ENCODE assay signal across 8 cellular contexts in the genomic region with DNA sequence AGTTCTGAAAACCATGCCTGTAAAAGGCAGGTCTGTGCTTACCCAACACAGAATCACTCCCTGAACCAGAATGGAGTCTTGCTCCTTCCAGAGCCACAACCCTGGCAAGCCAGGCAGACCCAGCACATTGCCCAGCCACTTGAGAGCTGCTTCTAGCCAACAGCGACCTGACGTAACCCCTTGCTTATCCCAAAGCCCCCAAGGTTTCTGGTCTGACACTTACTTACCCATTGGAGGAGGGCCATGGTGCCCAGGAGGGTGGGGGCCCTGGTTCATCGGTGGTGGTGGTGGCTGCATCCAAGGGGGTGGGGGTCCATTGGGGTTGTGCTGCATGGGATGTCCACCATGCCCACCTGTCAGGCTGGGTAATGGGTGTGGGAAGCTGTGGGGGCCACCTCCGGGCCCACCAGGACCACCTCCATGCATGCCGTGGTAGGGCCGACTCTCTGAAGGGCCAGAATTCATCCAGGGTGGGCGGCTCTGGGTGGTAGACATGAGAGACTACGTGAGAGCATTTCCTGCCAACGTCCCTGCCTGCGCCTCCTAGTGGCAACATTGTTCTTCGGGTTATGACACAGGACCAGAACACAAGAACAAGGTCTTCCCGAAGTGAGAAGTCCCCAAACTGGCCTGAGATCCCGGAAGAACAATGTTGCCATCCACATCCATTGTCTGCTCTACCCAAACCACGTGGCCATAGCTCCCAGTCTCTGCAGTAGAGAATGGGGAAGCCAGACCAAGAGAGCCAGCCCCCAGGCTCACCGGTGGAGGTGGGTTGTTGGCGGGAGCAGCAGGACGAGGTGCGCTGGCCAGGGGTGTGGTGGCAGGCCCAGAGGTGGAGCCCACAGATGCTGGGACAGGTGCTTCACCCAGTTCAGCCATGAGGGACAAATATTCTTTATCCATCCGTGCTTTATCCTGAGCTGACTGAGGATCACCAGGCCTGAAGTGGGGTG. TPM values are rescaled to one million over a fixed set of nuclear protein-coding genes. Genes with fewer than 3 reads are reported as not detected.
DNase-seq lines count a peak whose midpoint lies in the region; ATAC-seq and TF ChIP-seq lines count a peak whose summit lies in the region.

No MANE protein-coding gene starts in this region.

- WGBS in esophagus squamous epithelium, 2 donors = 47 to 60% methylated on average over 2 to 7 of the region's 19 CpGs

- peaks cover 78 to 100% (median 83%) of the 10 kb centered on the region in 3 donors for H3K36me3 ChIP-seq in esophagus squamous epithelium
- H3K36me3 ChIP-seq in neutrophil = peaks cover 97% of the 10 kb centered on the region
- peaks cover 90% of the 10 kb centered on the region for H3K36me3 ChIP-seq in thoracic aorta

- DNase-seq in NCI-H446 (lab: John Stamatoyannopoulos, UW) (peak; percentile 40 to 54), NCI-H446 treated with DMSO at 0.1 percent for 48 hours (lab: John Stamatoyannopoulos, UW) (no peak), NCI-H526 treated with DMSO at 0.1 percent for 48 hours (lab: John Stamatoyannopoulos, UW) (peak; percentile 40), esophagus squamous epithelium (lab: John Stamatoyannopoulos, UW) (no peak), thoracic aorta (ENCODE audit: low spot score) (peak; percentile 44)
- peak; percentile 62 for DNase-seq in activated CD8-positive, alpha-beta memory T cell treated with anti-CD3 and anti-CD28 coated beads, Interleukin-2, amount 50 U/mL, for 24 hours (ENCODE audit: extremely low read depth)

- H3K27ac ChIP-seq in esophagus squamous epithelium (peak overlapping the region; percentile 2 to 72 (median 52)), neutrophil (peak overlapping the region; percentile 99), thoracic aorta (peak overlapping the region; percentile 70 to 73)

- H3K9me3 ChIP-seq in esophagus squamous epithelium (no peaks in the 10 kb centered on the region), neutrophil (peaks cover 6% of the 10 kb centered on the region), thoracic aorta (no peaks in the 10 kb centered on the region)

- TF ChIP-seq POLR2A in esophagus squamous epithelium (IDR thresholded peaks at IDR 0.05) = no peak

- H3K4me1 ChIP-seq in esophagus squamous epithelium (peaks cover 17 to 82% (median 30%) of the 10 kb centered on the region in 3 donors), neutrophil (ENCODE audit: control insufficient read depth in 1 of 2, insufficient read depth in 1 of 2, low read depth in 1 of 2, low read length in 1 of 2) (peaks cover 36 to 37% of the 10 kb centered on the region in 2 experiments), thoracic aorta (ENCODE audit: control insufficient read depth in 1 of 2, low read depth in 2 of 2) (peaks cover 11 to 49% of the 10 kb centered on the region in 2 donors)

- H3K4me3 ChIP-seq in esophagus squamous epithelium (no peak overlapping the region), neutrophil (ENCODE audit: low read depth in 1 of 2, low read length in 1 of 2) (peak overlapping the region in 1 of 2 experiments; percentile 17), thoracic aorta (no peak overlapping the region)

- H3K27me3 ChIP-seq in esophagus squamous epithelium (no peaks in the 10 kb centered on the region), neutrophil (no peaks in the 10 kb centered on the region), thoracic aorta (replicated peaks; ENCODE audit: insufficient read depth) (no peaks in the 10 kb centered on the region)

- peak; percentile 64 to 84 (median 74) for TF ChIP-seq CTCF in esophagus squamous epithelium (IDR thresholded peaks at IDR 0.05)
- peak; percentile 78 for TF ChIP-seq CTCF in neutrophil (IDR thresholded peaks at IDR 0.05)
- peak; percentile 86 for TF ChIP-seq CTCF in thoracic aorta (IDR thresholded peaks at IDR 0.05)

- ATAC-seq in thoracic aorta (ENCODE audit: insufficient number of reproducible peaks, low FRiP score, low read depth) (no peak), HG03354 (IDR thresholded peaks at IDR 0.05; ENCODE audit: poor library complexity, severe bottlenecking, unreplicated experiment) (no peak)

- intact Hi-C loops in esophagus squamous epithelium (cut with DNase I) = no loop called here

RNA-seq across cellular contexts. Expression of a gene that starts 7.8 kb away (rescaled TPM):
- total RNA-seq in esophagus squamous epithelium (under 1 TPM; 0.27 to 0.95 (median 0.39) TPM), thoracic aorta (10 to 100 TPM; 12.2 to 13.4 TPM)

RNA-seq across cellular contexts. Expression of a gene that starts 10.7 kb away (rescaled TPM):
- total RNA-seq in esophagus squamous epithelium (100 to 1,000 TPM; 136 to 292 (median 223) TPM), thoracic aorta (100 to 1,000 TPM; 250 to 512 TPM)

RNA-seq across cellular contexts. Expression of a gene that starts 23.7 kb away (rescaled TPM):
- total RNA-seq in esophagus squamous epithelium (10 to 100 TPM in 1 of 4 donors, 1 to 10 TPM in 3; 2.6 to 13.2 (median 4.9) TPM), thoracic aorta (10 to 100 TPM; 78.4 to 89.1 TPM)

RNA-seq across cellular contexts. Expression of a gene that starts 35.4 kb away (rescaled TPM):
- total RNA-seq in esophagus squamous epithelium (1 to 10 TPM; 3.6 to 9.0 (median 6.1) TPM), thoracic aorta (10 to 100 TPM; 23.3 to 39.1 TPM)

RNA-seq across cellular contexts. Expression of a gene that starts 42.7 kb away (rescaled TPM):
- total RNA-seq in esophagus squamous epithelium = 10 to 100 TPM; 14.9 to 23.3 (median 17.0) TPM
- 10 to 100 TPM; 11.6 to 16.0 TPM for total RNA-seq in thoracic aorta

Comparison
In these comparisons a context has a peak if more than half of its experiments do, and no peak if none do; other contexts are left out.
1. DNase-seq: peak in NCI-H446 (2 of 2), NCI-H526 treated with DMSO at 0.1 percent for 48 hours (single experiment), activated CD8-positive, alpha-beta memory T cell treated with anti-CD3 and anti-CD28 coated beads, Interleukin-2, amount 50 U/mL, for 24 hours (single experiment) and thoracic aorta (single experiment); none in NCI-H446 treated with DMSO at 0.1 percent for 48 hours (single experiment) and esophagus squamous epithelium (single experiment).
2. RNA of a gene that starts 7.8 kb away (total RNA-seq): 12.2 to 13.4 TPM in thoracic aorta; 0.27 to 0.95 TPM in esophagus squamous epithelium; every median in the first group is over 4 times any median in the second.
3. RNA of a gene that starts 23.7 kb away (total RNA-seq): 78.4 to 89.1 TPM in thoracic aorta; 2.6 to 13.2 TPM in esophagus squamous epithelium; every median in the first group is over 4 times any median in the second.
4. Peak in every context shown above with its lines, with median percentiles within 50 percentile points of each other: H3K27ac ChIP-seq and CTCF ChIP-seq.